Comparison of ENCODE assay signal across 18 cellular contexts in the genomic region with DNA sequence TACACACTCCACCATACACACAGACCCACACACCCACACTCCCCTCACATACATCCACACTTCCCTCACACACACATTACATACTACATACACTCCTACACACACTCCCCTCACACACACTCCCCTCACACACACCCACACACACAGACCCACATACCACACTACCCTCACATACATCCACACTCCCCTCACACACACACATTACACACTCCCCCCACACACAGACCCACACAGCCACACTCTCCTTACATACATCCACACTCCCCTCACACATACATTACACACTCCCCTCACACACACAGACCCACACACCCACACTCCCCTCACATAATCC.
"Had no signal": no experiment of that assay in that cellular context is flagged by ENCODE, and none has a peak within 500 bp of the region (broad histone marks: within the 10 kb centered on the region; RNA-seq: fewer than 3 reads in every experiment).

No MANE protein-coding gene starts in this region.

- H3K27me3 ChIP-seq: heart right ventricle, uterus had no signal

- DNase-seq: activated CD4-positive, alpha-beta T cell treated with anti-CD3 and anti-CD28 coated beads for 4 hours; activated CD4-positive, alpha-beta T cell treated with anti-CD3 and anti-CD28 coated beads, Interleukin-2, amount 50 U/mL, for 4 hours; activated effector memory CD4-positive, alpha-beta T cell treated with anti-CD3 and anti-CD28 coated beads, Interleukin-2, amount 50 U/mL, for 16 hours; activated naive CD4-positive, alpha-beta T cell treated with anti-CD3 and anti-CD28 coated beads, Interleukin-2, amount 10 ng/mL, durations not matched to agents 7 days and 5 days; activated T-cell treated with anti-CD3 and anti-CD28 coated beads for 4 hours; cortex of kidney; foreskin melanocyte; midbrain; natural killer cell; stimulated activated CD4-positive, alpha-beta T cell treated with anti-CD3 and anti-CD28 coated beads, Interleukin-12 subunit alpha, Interleukin-12 subunit beta, amount 100 ng/mL, for 4 hours; stimulated activated CD4-positive, alpha-beta T cell treated with anti-CD3 and anti-CD28 coated beads, Interleukin-4, amount 100 ng/mL, for 1 hour; stimulated activated naive CD8-positive, alpha-beta T cell treated with anti-CD3 and anti-CD28 coated beads, Interleukin-15, amount 100 ng/mL, for 72 hours; uterus had no signal

- H3K27me3 Mint-ChIP-seq: type B pancreatic cell had no signal

- H3K27ac Mint-ChIP-seq: activated naive CD4-positive, alpha-beta T cell treated with anti-CD3 and anti-CD28 coated beads, Interleukin-2, amount 10 ng/mL, durations not matched to agents 7 days and 5 days; activated T-helper 1 cell treated with anti-CD3 and anti-CD28 coated beads, Interleukin-12 subunit alpha, Interleukin-12 subunit beta, Interleukin-2, Interleukin-4 antibody, amounts not matched to agents 30 ng/mL and 10 ng/mL and 1 ng/mL, durations not matched to agents 14 hours and 24 hours and 36 hours; natural killer cell; type B pancreatic cell had no signal

- H3K4me3 ChIP-seq: heart right ventricle, skin epidermis, uterus had no signal

- H3K27ac ChIP-seq: uterus had no signal

- H3K36me3 Mint-ChIP-seq: natural killer cell, type B pancreatic cell had no signal

- H3K4me3 Mint-ChIP-seq: activated naive CD4-positive, alpha-beta T cell treated with anti-CD3 and anti-CD28 coated beads, Interleukin-2, amount 10 ng/mL, durations not matched to agents 7 days and 5 days; activated T-helper 1 cell treated with anti-CD3 and anti-CD28 coated beads, Interleukin-12 subunit alpha, Interleukin-12 subunit beta, Interleukin-2, Interleukin-4 antibody, amounts not matched to agents 30 ng/mL and 10 ng/mL and 1 ng/mL, durations not matched to agents 14 hours and 24 hours and 36 hours; natural killer cell; type B pancreatic cell had no signal

- H3K9me3 ChIP-seq: heart right ventricle, uterus had no signal

- H3K36me3 ChIP-seq: uterus had no signal

- ATAC-seq: natural killer cell; sciatic nerve; stimulated activated naive CD8-positive, alpha-beta T cell treated with anti-CD3 and anti-CD28 coated beads, Interleukin-15, amount 100 ng/mL, for 72 hours had no signal

- H3K9me3 Mint-ChIP-seq: activated naive CD4-positive, alpha-beta T cell treated with anti-CD3 and anti-CD28 coated beads, Interleukin-2, amount 10 ng/mL, durations not matched to agents 7 days and 5 days; activated T-helper 1 cell treated with anti-CD3 and anti-CD28 coated beads, Interleukin-12 subunit alpha, Interleukin-12 subunit beta, Interleukin-2, Interleukin-4 antibody, amounts not matched to agents 30 ng/mL and 10 ng/mL and 1 ng/mL, durations not matched to agents 14 hours and 24 hours and 36 hours; natural killer cell; stimulated activated naive CD8-positive, alpha-beta T cell treated with anti-CD3 and anti-CD28 coated beads, Interleukin-15, amount 100 ng/mL, for 72 hours; type B pancreatic cell had no signal
